ENCODE assay signal across 8 cellular contexts in genomic region chr5:150758210-150758533, GRCh38. TPM values are rescaled to one million over a fixed set of nuclear protein-coding genes. Genes with fewer than 3 reads are reported as not detected.
DNase-seq lines count a peak whose midpoint lies in the region; ATAC-seq and TF ChIP-seq lines count a peak whose summit lies in the region.

No MANE protein-coding gene starts in this region.

- H3K27ac Mint-ChIP-seq in nephron progenitor cell = no peak overlapping the region

- H3K36me3 ChIP-seq in lower lobe of right lung = peaks cover 33% of the 10 kb centered on the region

- in situ Hi-C loops in astrocyte of the spinal cord (cut with HindIII; ENCODE audit: low sequenced_read_pairs) = no loop called here

- H3K36me3 Mint-ChIP-seq in nephron progenitor cell (ENCODE audit: low read depth) = peaks cover 47% of the 10 kb centered on the region

- H3K4me3 ChIP-seq in astrocyte of the spinal cord (ENCODE audit: low read depth, low read length) = peak overlapping the region; percentile 92
- peak overlapping the region; percentile 76 for H3K4me3 ChIP-seq in lower lobe of right lung

- peaks cover 5% of the 10 kb centered on the region for H3K27me3 Mint-ChIP-seq in nephron progenitor cell (ENCODE audit: low read depth, poor library complexity)

- peak overlapping the region; percentile 94 for H3K27ac ChIP-seq in lower lobe of right lung

- DNase-seq in astrocyte of the spinal cord (ENCODE audit: low read depth, low spot score) (no peak), lower lobe of right lung (no peak), LoVo (ENCODE audit: low spot score) (no peak), nephron progenitor cell (no peak), globus pallidus (ENCODE audit: low spot score) (no peak), glomerular visceral epithelial cell (ENCODE audit: extremely low spot score) (no peak)

- peak; percentile 30 for ATAC-seq in GM19395 (IDR thresholded peaks at IDR 0.05; ENCODE audit: unreplicated experiment)
- ATAC-seq in HG03103 (IDR thresholded peaks at IDR 0.05; ENCODE audit: low read depth, unreplicated experiment) = peak; percentile 10
- peak; percentile 39 to 40 for ATAC-seq in lower lobe of right lung

- H3K4me3 Mint-ChIP-seq in nephron progenitor cell = no peak overlapping the region

- TF ChIP-seq CTCF in astrocyte of the spinal cord (IDR thresholded peaks at IDR 0.05; ENCODE audit: low read depth, low read length) (no peak), lower lobe of right lung (IDR thresholded peaks at IDR 0.05) (no peak), nephron progenitor cell (IDR thresholded peaks at IDR 0.05) (no peak)

- intact Hi-C loops in lower lobe of right lung (cut with DNase I) = no loop called here

- peaks cover 9% of the 10 kb centered on the region for H3K4me1 Mint-ChIP-seq in nephron progenitor cell

- no peaks in the 10 kb centered on the region for H3K27me3 ChIP-seq in lower lobe of right lung (ENCODE audit: low read depth)

- no peaks in the 10 kb centered on the region for H3K9me3 ChIP-seq in lower lobe of right lung

- H3K4me1 ChIP-seq in lower lobe of right lung = peaks cover 53% of the 10 kb centered on the region

- peaks cover 16% of the 10 kb centered on the region for H3K9me3 Mint-ChIP-seq in nephron progenitor cell

RNA-seq across cellular contexts. Expression of gene DCTN4, which starts 0.6 kb away (rescaled TPM):
- 71.8 TPM for total RNA-seq in lower lobe of right lung

RNA-seq across cellular contexts. Expression of gene SMIM3, which starts 20.4 kb away (rescaled TPM):
- total RNA-seq in lower lobe of right lung = 17.1 TPM

RNA-seq across cellular contexts. Expression of gene RBM22, which starts 57.3 kb away (rescaled TPM):
- total RNA-seq in lower lobe of right lung = 46.8 TPM
